Comparison of ENCODE assay signal across 8 cellular contexts in genomic region chr10:98134117-98134430, GRCh38. TPM values are rescaled to one million over a fixed set of nuclear protein-coding genes. Genes with fewer than 3 reads are reported as not detected.
A peak's percentile ranks its signal among the peaks of the same experiment; 100 is the strongest.
DNase-seq lines count a peak whose midpoint lies in the region; ATAC-seq and TF ChIP-seq lines count a peak whose summit lies in the region.

No MANE protein-coding gene starts in this region.

- TF ChIP-seq EP300 in ovary (IDR thresholded peaks at IDR 0.05), result no peak

- peak overlapping the region; percentile 93; the same call in 1 of the 2 replicates for H2AFZ ChIP-seq in OCI-LY1 (ENCODE audit: low read length)

- peak overlapping the region; percentile 63 for H3K4me2 ChIP-seq in OCI-LY1 (ENCODE audit: low read length)

- no peak for TF ChIP-seq POLR2A in ovary (IDR thresholded peaks at IDR 0.05)

- no peaks in the 10 kb centered on the region for H3K9me3 Mint-ChIP-seq in endothelial cell (ENCODE audit: unreplicated experiment)

- H3K4me3 Mint-ChIP-seq in endothelial cell (ENCODE audit: unreplicated experiment), result peak overlapping the region; percentile 88

- H3K36me3 ChIP-seq in ES-I3 (ENCODE audit: insufficient read depth, low read length) (no peaks in the 10 kb centered on the region), OCI-LY1 (ENCODE audit: insufficient read depth, low read length) (no peaks in the 10 kb centered on the region), ovary (no peaks in the 10 kb centered on the region)

- H3K79me2 ChIP-seq in OCI-LY1 (ENCODE audit: insufficient read depth, low read length), result peaks cover 43% of the 10 kb centered on the region

- peaks cover 4% of the 10 kb centered on the region for H3K9me3 ChIP-seq in ES-I3 (ENCODE audit: control insufficient read depth, insufficient read depth, low read length)
- H3K9me3 ChIP-seq in OCI-LY1 (ENCODE audit: low read length), result no peaks in the 10 kb centered on the region
- no peaks in the 10 kb centered on the region for H3K9me3 ChIP-seq in ovary

- H3K27me3 Mint-ChIP-seq in endothelial cell (ENCODE audit: unreplicated experiment), result peaks cover 3% of the 10 kb centered on the region

- no peaks in the 10 kb centered on the region for H3F3A ChIP-seq in OCI-LY1 (ENCODE audit: insufficient read depth, low read length)

- H3K9ac ChIP-seq in ES-I3 (ENCODE audit: low read depth, low read length) (peak overlapping the region; percentile 77; the same call in 1 of the 2 replicates), OCI-LY1 (ENCODE audit: low read length) (no peak overlapping the region; the same call in 1 of the 2 replicates)

- peaks cover 13% of the 10 kb centered on the region for H3K4me1 Mint-ChIP-seq in endothelial cell (ENCODE audit: unreplicated experiment)

- DNase-seq in endothelial cell (ENCODE audit: low spot score) (no peak), ovary (no peak), omental fat pad (ENCODE audit: low spot score) (no peak), HUDEP-2 (lab: John Stamatoyannopoulos, UW; ENCODE audit: unreplicated experiment in 76 of 76) (no peak)

- no peak for TF ChIP-seq CTCF in OCI-LY1 (IDR thresholded peaks at IDR 0.05; ENCODE audit: low read length)
- no peak for TF ChIP-seq CTCF in endothelial cell (IDR thresholded peaks at IDR 0.05; ENCODE audit: unreplicated experiment)
- TF ChIP-seq CTCF in ovary (IDR thresholded peaks at IDR 0.05), result no peak
- no peak for TF ChIP-seq CTCF in omental fat pad (IDR thresholded peaks at IDR 0.05)

- peaks cover 11% of the 10 kb centered on the region for H3K36me3 Mint-ChIP-seq in endothelial cell (ENCODE audit: low read depth, unreplicated experiment)

- peak overlapping the region; percentile 97 for H3K4me3 ChIP-seq in OCI-LY1 (ENCODE audit: low read depth, low read length, poor library complexity, severe bottlenecking)
- H3K4me3 ChIP-seq in ovary, result peak overlapping the region; percentile 62

- WGBS in ovary, 3 donors, result 42 to 55% (median 50%) methylated on average over 5 of the region's 5 CpGs

- no peaks in the 10 kb centered on the region for H3K27me3 ChIP-seq in OCI-LY1 (ENCODE audit: insufficient read depth, low read length)
- H3K27me3 ChIP-seq in ovary, result no peaks in the 10 kb centered on the region

- no peaks in the 10 kb centered on the region for H4K20me1 ChIP-seq in OCI-LY1 (ENCODE audit: insufficient read depth, low read length)

- peak overlapping the region; percentile 86 for H3K27ac Mint-ChIP-seq in endothelial cell (ENCODE audit: unreplicated experiment)

- peaks cover 4% of the 10 kb centered on the region; the same call in 1 of the 2 replicates for H3K4me1 ChIP-seq in ES-I3 (ENCODE audit: insufficient read depth, low read length)
- peaks cover 48% of the 10 kb centered on the region for H3K4me1 ChIP-seq in OCI-LY1 (ENCODE audit: insufficient read depth, low read length, severe bottlenecking)
- peaks cover 5% of the 10 kb centered on the region for H3K4me1 ChIP-seq in ovary (ENCODE audit: insufficient read depth)

- H3K9me2 ChIP-seq in OCI-LY1 (ENCODE audit: low read depth, low read length), result no peaks in the 10 kb centered on the region

- H3K27ac ChIP-seq in OCI-LY1 (ENCODE audit: low read depth, low read length, poor library complexity, severe bottlenecking), result peak overlapping the region; percentile 90
- no peak overlapping the region for H3K27ac ChIP-seq in ovary

- ATAC-seq in HG02642 (IDR thresholded peaks at IDR 0.05; ENCODE audit: poor library complexity, unreplicated experiment) (no peak), omental fat pad (ENCODE audit: low FRiP score) (no peak), HG02938 (IDR thresholded peaks at IDR 0.05; ENCODE audit: unreplicated experiment) (no peak)

- intact Hi-C loops in ovary (cut with DNase I), result no loop called here

RNA-seq across cellular contexts. Expression of gene R3HCC1L, which starts 0.4 kb away (rescaled TPM):
- 21.3 TPM for total RNA-seq in endothelial cell (ENCODE audit: unreplicated experiment)
- 10 to 100 TPM in 2 of 7 donors, 1 to 10 TPM in 5; 7.4 to 10.8 (median 9.3) TPM for total RNA-seq in ovary
- polyA plus RNA-seq in ovary, result 1 to 10 TPM; 8.7 to 8.8 TPM
- 10 to 100 TPM in 3 of 4 donors, 1 to 10 TPM in 1; 8.5 to 11.5 (median 11.0) TPM for total RNA-seq in omental fat pad
